Comparison of ENCODE assay signal across 22 cellular contexts in the genomic region with DNA sequence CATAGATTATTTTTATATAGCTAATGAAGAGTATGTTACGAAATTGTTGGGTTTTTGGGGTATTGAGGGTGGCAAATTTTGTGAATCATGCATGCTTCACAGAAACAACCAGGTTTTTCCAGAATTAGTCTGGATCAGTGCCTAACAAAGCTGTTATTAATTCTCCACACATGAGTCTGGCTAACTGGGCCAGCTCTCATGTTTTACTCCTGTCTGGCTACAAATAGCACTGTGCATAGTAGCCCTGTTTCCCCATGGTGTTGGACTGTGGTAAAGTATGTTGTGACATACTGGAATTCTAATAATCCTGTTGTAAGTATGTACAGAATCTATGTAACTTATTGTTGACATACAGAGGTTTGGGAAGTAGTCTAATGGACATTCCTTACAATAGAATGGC. TPM values are rescaled to one million over a fixed set of nuclear protein-coding genes. Genes with fewer than 3 reads are reported as not detected.
DNase-seq lines count a peak whose midpoint lies in the region; TF ChIP-seq lines count a peak whose summit lies in the region.
"Had no signal": no experiment of that assay in that cellular context is flagged by ENCODE, and none has a peak within 500 bp of the region (broad histone marks: within the 10 kb centered on the region; RNA-seq: fewer than 3 reads in every experiment).

No MANE protein-coding gene starts in this region.

- no peak overlapping the region for H3K9ac ChIP-seq in trophoblast cell (ENCODE audit: low read length)

- H2AK5ac ChIP-seq in trophoblast cell (ENCODE audit: low read length): no peak overlapping the region

- H3K14ac ChIP-seq in trophoblast cell (ENCODE audit: low read length): no peak overlapping the region

- H3K4me3 ChIP-seq in trophoblast cell (ENCODE audit: low read depth, low read length) (no peak overlapping the region), brain microvascular endothelial cell (ENCODE audit: low read depth, low read length) (no peak overlapping the region)
- H3K4me3 ChIP-seq: dorsolateral prefrontal cortex, esophagus muscularis mucosa, gastroesophageal sphincter, prostate gland, sigmoid colon, upper lobe of left lung had no signal

- DNase-seq in AG20443 (ENCODE audit: low spot score) (peak; percentile 37), GM04504 (ENCODE audit: low read depth) (peak; percentile 3), fibroblast of gingiva (ENCODE audit: low read depth) (peak; percentile 44), trophoblast cell (peak; percentile 60 to 84), inferior parietal cortex (ENCODE audit: extremely low spot score) (no peak), brain microvascular endothelial cell (no peak)
- no peak for DNase-seq in activated CD4-positive, alpha-beta T cell treated with anti-CD3 and anti-CD28 coated beads for 1 hour
- DNase-seq: activated CD8-positive, alpha-beta memory T cell treated with anti-CD3 and anti-CD28 coated beads, Interleukin-2, amount 50 U/mL, for 48 hours; activated CD8-positive, alpha-beta T cell treated with anti-CD3 and anti-CD28 coated beads for 36 hours; activated naive CD4-positive, alpha-beta T cell treated with anti-CD3 and anti-CD28 coated beads for 36 hours; amygdala; DMS153; dorsolateral prefrontal cortex; left cardiac atrium; nucleus accumbens; SHP77; sigmoid colon; stimulated activated CD4-positive, alpha-beta T cell treated with anti-CD3 and anti-CD28 coated beads, Interleukin-4, amount 100 ng/mL, for 1 hour; upper lobe of left lung had no signal

- no peak overlapping the region for H4K8ac ChIP-seq in trophoblast cell (ENCODE audit: low read depth, low read length)

- 100% methylated on average over 1 of the region's 1 CpG for WGBS in trophoblast cell (ENCODE audit: extremely low coverage, insufficient coverage, insufficient read length)

- peaks cover 5% of the 10 kb centered on the region for H3K9me3 ChIP-seq in trophoblast cell (ENCODE audit: insufficient read depth, low read depth, low read length)
- H3K9me3 ChIP-seq: prostate gland had no signal

- no peak overlapping the region for H2AFZ ChIP-seq in trophoblast cell (ENCODE audit: insufficient read depth, low read length, poor library complexity)

- no peak overlapping the region for H3K23ac ChIP-seq in trophoblast cell (ENCODE audit: low read length)

- no peaks in the 10 kb centered on the region for H3K4me1 ChIP-seq in trophoblast cell (ENCODE audit: control insufficient read depth in 1 of 2, insufficient read depth in 2 of 2, low read length in 2 of 2)
- H3K4me1 ChIP-seq: esophagus muscularis mucosa, gastroesophageal sphincter, prostate gland, sigmoid colon, upper lobe of left lung had no signal

- H2BK5ac ChIP-seq in trophoblast cell (ENCODE audit: low read depth, low read length, poor library complexity): no peak overlapping the region

- no peaks in the 10 kb centered on the region for H3K79me2 ChIP-seq in trophoblast cell (ENCODE audit: control insufficient read depth, insufficient read depth, low read length, poor library complexity)

- no peak overlapping the region for H2BK120ac ChIP-seq in trophoblast cell (ENCODE audit: insufficient read depth, low read length, poor library complexity)

- no peak overlapping the region for H3K18ac ChIP-seq in trophoblast cell (ENCODE audit: low read length)

- H3K27me3 ChIP-seq in trophoblast cell (ENCODE audit: insufficient read depth, low read length) (no peaks in the 10 kb centered on the region), brain microvascular endothelial cell (replicated peaks) (no peaks in the 10 kb centered on the region)
- H3K27me3 ChIP-seq: dorsolateral prefrontal cortex, esophagus muscularis mucosa, gastroesophageal sphincter, sigmoid colon, upper lobe of left lung had no signal

- no peak overlapping the region for H4K91ac ChIP-seq in trophoblast cell (ENCODE audit: low read depth, low read length)

- TF ChIP-seq CTCF in brain microvascular endothelial cell (IDR thresholded peaks at IDR 0.05; ENCODE audit: low read depth, low read length, missing control alignments): no peak

- in situ Hi-C loops in brain microvascular endothelial cell (cut with HindIII; ENCODE audit: low pct_ligation_motif_present, low sequenced_read_pairs): no loop called here

- H3K4me2 ChIP-seq in trophoblast cell (ENCODE audit: low read length): no peak overlapping the region

- no peak overlapping the region for H4K12ac ChIP-seq in trophoblast cell (ENCODE audit: low read depth, low read length)

- H3K36me3 ChIP-seq in trophoblast cell (ENCODE audit: control insufficient read depth in 1 of 2, insufficient read depth in 2 of 2, low read length in 2 of 2) (peaks cover 40 to 46% of the 10 kb centered on the region in 2 experiments), brain microvascular endothelial cell (replicated peaks) (peaks cover 52% of the 10 kb centered on the region)

- H3K4ac ChIP-seq in trophoblast cell (ENCODE audit: low read depth, low read length): no peak overlapping the region

- H2BK12ac ChIP-seq in trophoblast cell (ENCODE audit: low read length): no peak overlapping the region

- H3K79me1 ChIP-seq in trophoblast cell (ENCODE audit: low read length): no peaks in the 10 kb centered on the region

- no peak overlapping the region for H3K27ac ChIP-seq in trophoblast cell (ENCODE audit: low read depth, low read length)
- H3K27ac ChIP-seq in brain microvascular endothelial cell: no peak overlapping the region
- H3K27ac ChIP-seq: esophagus muscularis mucosa, gastroesophageal sphincter, prostate gland, sigmoid colon, upper lobe of left lung had no signal

RNA-seq across cellular contexts. Expression of gene S100B, which starts 35.8 kb away (rescaled TPM):
- not detected in 2 replicates for polyA plus RNA-seq in trophoblast cell (2013)

Comparison
In these comparisons a context has a peak if more than half of its experiments do, and no peak if none do; other contexts are left out.
1. DNase-seq: peak in AG20443 (single experiment), GM04504 (single experiment), fibroblast of gingiva (single experiment) and trophoblast cell (2 of 2); none in inferior parietal cortex (single experiment), activated CD4-positive, alpha-beta T cell treated with anti-CD3 and anti-CD28 coated beads for 1 hour (single experiment) and brain microvascular endothelial cell (single experiment).